8 cellular contexts compared by ENCODE assay signal in the genomic region with DNA sequence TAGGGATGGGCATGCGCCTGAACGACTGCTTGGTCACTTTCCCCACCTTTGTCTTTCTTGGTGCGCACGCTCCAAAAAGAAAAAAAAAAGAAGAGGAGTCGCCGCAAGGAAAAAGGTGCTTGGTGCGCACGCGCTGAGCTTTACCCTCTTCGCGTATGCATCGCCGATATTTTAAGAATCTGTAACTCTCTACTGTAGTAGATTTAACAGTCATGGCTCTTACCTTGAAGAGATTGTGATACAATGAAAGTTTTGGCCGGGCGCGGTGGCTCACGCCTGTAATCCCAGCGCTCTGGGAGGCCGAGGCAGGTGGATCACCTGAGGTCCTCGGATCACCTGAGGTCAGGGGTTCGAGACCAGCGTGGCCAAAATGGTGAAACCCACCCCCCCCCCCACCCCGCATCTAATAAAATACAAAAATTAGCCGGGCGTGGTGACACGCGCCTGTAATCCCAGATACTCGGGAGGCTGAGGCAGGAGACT. TPM values are rescaled to one million over a fixed set of nuclear protein-coding genes. Genes with fewer than 3 reads are reported as not detected.
A peak's percentile ranks its signal among the peaks of the same experiment; 100 is the strongest.
DNase-seq lines count a peak whose midpoint lies in the region; ATAC-seq lines count a peak whose summit lies in the region.

No MANE protein-coding gene starts in this region.

- no peak for ATAC-seq in activated naive CD4-positive, alpha-beta T cell treated with anti-CD3 and anti-CD28 coated beads, Interleukin-2, amount 50 U/mL, for 72 hours
- no peak for ATAC-seq in HG02973 (IDR thresholded peaks at IDR 0.05; ENCODE audit: unreplicated experiment)

- H3K4me1 Mint-ChIP-seq in T-helper 2 cell treated with Interferon-gamma antibody and Interleukin-4, amounts not matched to agents 5 μg/mL and 100 μg/mL, for 36 hours (ENCODE audit: low read depth) = peaks cover 22% of the 10 kb centered on the region

- H3K36me3 ChIP-seq in iPS-20b (ENCODE audit: insufficient read depth, low read depth, low read length) = peaks cover 5% of the 10 kb centered on the region; the same call in 1 of the 2 replicates
- H3K36me3 ChIP-seq in subcutaneous abdominal adipose tissue (ENCODE audit: control insufficient read depth in 5 of 5, insufficient read depth in 5 of 5, low read length in 5 of 5) = peaks cover 0 to 11% (median 6%) of the 10 kb centered on the region in 5 donors

- H3K9me3 ChIP-seq in iPS-20b (ENCODE audit: insufficient read depth, low read depth, low read length) (no peaks in the 10 kb centered on the region), subcutaneous abdominal adipose tissue (ENCODE audit: control insufficient read depth in 5 of 5, low read length in 5 of 5) (no peaks in the 10 kb centered on the region)

- H3K27me3 ChIP-seq in iPS-20b (ENCODE audit: insufficient read depth, low read length) (no peaks in the 10 kb centered on the region), subcutaneous abdominal adipose tissue (ENCODE audit: control insufficient read depth in 5 of 5, insufficient read depth in 4 of 5, low read length in 5 of 5) (no peaks in the 10 kb centered on the region)

- no peaks in the 10 kb centered on the region for H3K27me3 Mint-ChIP-seq in T-helper 2 cell treated with Interferon-gamma antibody and Interleukin-4, amounts not matched to agents 5 μg/mL and 100 μg/mL, for 36 hours (ENCODE audit: low read depth)

- peak overlapping the region; percentile 91 for H3K27ac Mint-ChIP-seq in T-helper 2 cell treated with Interferon-gamma antibody and Interleukin-4, amounts not matched to agents 5 μg/mL and 100 μg/mL, for 36 hours
- peak overlapping the region; percentile 84 to 89 for H3K27ac Mint-ChIP-seq in activated naive CD4-positive, alpha-beta T cell treated with anti-CD3 and anti-CD28 coated beads, Interleukin-2, amount 50 U/mL, for 72 hours

- H3K9me3 Mint-ChIP-seq in T-helper 2 cell treated with Interferon-gamma antibody and Interleukin-4, amounts not matched to agents 5 μg/mL and 100 μg/mL, for 36 hours = no peaks in the 10 kb centered on the region
- no peaks in the 10 kb centered on the region for H3K9me3 Mint-ChIP-seq in activated naive CD4-positive, alpha-beta T cell treated with anti-CD3 and anti-CD28 coated beads, Interleukin-2, amount 50 U/mL, for 72 hours

- H3K9ac ChIP-seq in iPS-20b (ENCODE audit: low read depth, low read length) = peak overlapping the region; percentile 56; the same call in 1 of the 2 replicates
- H3K9ac ChIP-seq in subcutaneous abdominal adipose tissue (ENCODE audit: low read length in 5 of 5) = peak overlapping the region in 4 of 5 donors; percentile 53 to 68 (median 64)

- H3K4me3 ChIP-seq in iPS-20b (ENCODE audit: low read length) (peak overlapping the region; percentile 66), subcutaneous abdominal adipose tissue (ENCODE audit: low read depth in 1 of 5, low read length in 5 of 5) (peak overlapping the region; percentile 62 to 69 (median 66))

- H3K36me3 Mint-ChIP-seq in T-helper 2 cell treated with Interferon-gamma antibody and Interleukin-4, amounts not matched to agents 5 μg/mL and 100 μg/mL, for 36 hours (ENCODE audit: low read depth) = peaks cover 9% of the 10 kb centered on the region
- peaks cover 13 to 20% of the 10 kb centered on the region in 2 donors for H3K36me3 Mint-ChIP-seq in activated naive CD4-positive, alpha-beta T cell treated with anti-CD3 and anti-CD28 coated beads, Interleukin-2, amount 50 U/mL, for 72 hours

- H3K4me1 ChIP-seq in iPS-20b (ENCODE audit: insufficient read depth, low read length) (peaks cover 11% of the 10 kb centered on the region), subcutaneous abdominal adipose tissue (ENCODE audit: control insufficient read depth in 5 of 5, insufficient read depth in 5 of 5, low read length in 5 of 5) (peaks cover 0 to 35% (median 28%) of the 10 kb centered on the region in 5 donors)

- DNase-seq in T-helper 2 cell treated with Interferon-gamma antibody and Interleukin-4, amounts not matched to agents 5 μg/mL and 100 μg/mL, for 36 hours (ENCODE audit: low spot score) = no peak
- DNase-seq in T-helper 2 cell = no peak
- no peak for DNase-seq in activated naive CD4-positive, alpha-beta T cell treated with anti-CD3 and anti-CD28 coated beads, Interleukin-2, amount 50 U/mL, for 72 hours (ENCODE audit: low spot score in 2 of 2)
- no peak for DNase-seq in NCI-H1930 (lab: John Stamatoyannopoulos, UW)
- no peak for DNase-seq in GM19240 (ENCODE audit: insufficient read length, low spot score)

- no peak overlapping the region for H3K27ac ChIP-seq in iPS-20b (ENCODE audit: low read length)
- peak overlapping the region; percentile 30 for H3K27ac ChIP-seq in subcutaneous abdominal adipose tissue (ENCODE audit: low read depth, low read length)

- peak overlapping the region; percentile 78 for H3K4me3 Mint-ChIP-seq in T-helper 2 cell treated with Interferon-gamma antibody and Interleukin-4, amounts not matched to agents 5 μg/mL and 100 μg/mL, for 36 hours

RNA-seq across cellular contexts. Expression of gene FXR2, which starts 0.6 kb away (rescaled TPM):
- total RNA-seq in activated naive CD4-positive, alpha-beta T cell treated with anti-CD3 and anti-CD28 coated beads, Interleukin-2, amount 50 U/mL, for 72 hours = 10 to 100 TPM; 34.7 to 66.2 TPM

RNA-seq across cellular contexts. Expression of gene SAT2, which starts 12.3 kb away (rescaled TPM):
- total RNA-seq in activated naive CD4-positive, alpha-beta T cell treated with anti-CD3 and anti-CD28 coated beads, Interleukin-2, amount 50 U/mL, for 72 hours = 10 to 100 TPM; 24.4 to 49.6 TPM

RNA-seq across cellular contexts. Expression of gene SHBG, which starts 14.6 kb away (rescaled TPM):
- under 1 TPM in 1 of 2 donors, not detected in 1; 0.50 TPM for total RNA-seq in activated naive CD4-positive, alpha-beta T cell treated with anti-CD3 and anti-CD28 coated beads, Interleukin-2, amount 50 U/mL, for 72 hours

RNA-seq across cellular contexts. Expression of gene SOX15, which starts 25.4 kb away (rescaled TPM):
- under 1 TPM; 0.23 to 0.93 TPM for total RNA-seq in activated naive CD4-positive, alpha-beta T cell treated with anti-CD3 and anti-CD28 coated beads, Interleukin-2, amount 50 U/mL, for 72 hours

RNA-seq across cellular contexts. Expression of gene MPDU1, which starts 31.7 kb away (rescaled TPM):
- total RNA-seq in activated naive CD4-positive, alpha-beta T cell treated with anti-CD3 and anti-CD28 coated beads, Interleukin-2, amount 50 U/mL, for 72 hours = 10 to 100 TPM; 52.1 to 60.6 TPM
